20 cellular contexts compared by ENCODE assay signal in genomic region chr6:156717542-156717941, GRCh38. TPM values are rescaled to one million over a fixed set of nuclear protein-coding genes. Genes with fewer than 3 reads are reported as not detected.
DNase-seq lines count a peak whose midpoint lies in the region; ATAC-seq, FAIRE-seq and TF ChIP-seq lines count a peak whose summit lies in the region.
"Had no signal": no experiment of that assay in that cellular context is flagged by ENCODE, and none has a peak within 500 bp of the region (broad histone marks: within the 10 kb centered on the region; RNA-seq: fewer than 3 reads in every experiment).

No MANE protein-coding gene starts in this region.

- SMC1A ChIA-PET in GM12878 (lab: Charles Lee; ENCODE audit: uncharacterized antibody, unreplicated experiment), result interaction anchor here (1.0 to 16.6 kb wide), 5 partner anchors 10 to 52 kb away, joined by 3 to 266 read pairs (median 4); no protein-coding TSS in a partner anchor

- no peak overlapping the region for H3K4me2 ChIP-seq in GM12878 (ENCODE audit: control insufficient read depth, insufficient read depth)
- H3K4me2 ChIP-seq: KMS-11 had no signal

- BruUV-seq in GM12878 (replicated peaks; lab: Mats Ljungman, UMichigan), result no TSS peak

- H3K9me3 ChIP-seq in GM12878 (replicated peaks; ENCODE audit: control insufficient read depth, insufficient read depth, low read length) (no peaks in the 10 kb centered on the region; the same call in 2 of the 3 replicates), subcutaneous abdominal adipose tissue (ENCODE audit: control insufficient read depth in 5 of 5, low read length in 5 of 5) (no peaks in the 10 kb centered on the region)
- H3K9me3 ChIP-seq: A549, HAP-1 had no signal

- 99% methylated on average over 5 of the region's 5 CpGs for WGBS in GM12878 (ENCODE audit: insufficient coverage, insufficient replicate concordance, low lambda C conversion rate, missing lambda C conversion rate)

- intact Hi-C loops in GM12878 (cut with micrococcal nuclease; ENCODE audit: unreplicated experiment), result no loop called here

- no peak for TF ChIP-seq POLR2A in GM12891 (IDR thresholded peaks at IDR 0.05; ENCODE audit: low read depth, low read length)
- TF ChIP-seq POLR2A in GM12878 (IDR thresholded peaks at IDR 0.05; ENCODE audit: low read depth, low read length), result no peak

- H3K79me2 ChIP-seq in GM12878 (ENCODE audit: control insufficient read depth, insufficient read depth, low read length), result no peaks in the 10 kb centered on the region; the same call in none of the 2 replicates

- no peak for ATAC-seq in GM12878
- ATAC-seq in HG02938 (IDR thresholded peaks at IDR 0.05; ENCODE audit: unreplicated experiment), result no peak
- no peak for ATAC-seq in GM18909 (IDR thresholded peaks at IDR 0.05; ENCODE audit: poor library complexity, unreplicated experiment)
- ATAC-seq: A549, HepG2 had no signal

- no peaks in the 10 kb centered on the region for H4K20me1 ChIP-seq in GM12878 (ENCODE audit: control insufficient read depth, insufficient read depth)

- peak; percentile 6 for DNase-seq in DMS 273 (lab: John Stamatoyannopoulos, UW; ENCODE audit: unreplicated experiment)
- no peak for DNase-seq in DMS 273 treated with DMSO at 0.1 percent for 48 hours (lab: John Stamatoyannopoulos, UW)
- no peak for DNase-seq in GM12891 (ENCODE audit: insufficient read length, low spot score)
- DNase-seq in GM12878 (ENCODE audit: low read depth, low spot score), result no peak
- no peak for DNase-seq in COLO668 (lab: John Stamatoyannopoulos, UW; ENCODE audit: unreplicated experiment)
- DNase-seq: AML-193; CD4-positive, alpha-beta memory T cell; DMS153; DMS79; GDM1; GM23248 had no signal

- H3K36me3 ChIP-seq in GM12878 (ENCODE audit: control insufficient read depth in 2 of 2, insufficient read depth in 2 of 2, low read length in 1 of 2) (no peaks in the 10 kb centered on the region), subcutaneous abdominal adipose tissue (ENCODE audit: control insufficient read depth in 5 of 5, insufficient read depth in 5 of 5, low read length in 5 of 5) (no peaks in the 10 kb centered on the region)
- H3K36me3 ChIP-seq: HAP-1 had no signal

- POLR2A ChIA-PET in GM12878 (lab: Charles Lee), result interaction anchor here (0.7 to 1.9 kb wide), 4 partner anchors 12 to 269 kb away, joined by 3 to 5 read pairs (median 4); no protein-coding TSS in a partner anchor

- peaks cover 29% of the 10 kb centered on the region for H3K4me1 ChIP-seq in GM12878 (ENCODE audit: control insufficient read depth, insufficient read depth, low read length)
- peaks cover 18 to 30% (median 29%) of the 10 kb centered on the region in 5 donors for H3K4me1 ChIP-seq in subcutaneous abdominal adipose tissue (ENCODE audit: control insufficient read depth in 5 of 5, insufficient read depth in 5 of 5, low read length in 5 of 5)

- CTCF ChIA-PET in GM12878 (lab: Yijun Ruan, JAX), result interaction anchor here (0.6 to 2.2 kb wide), 3 partner anchors 17 to 208 kb away, joined by 3 to 8 read pairs (median 3); no protein-coding TSS in a partner anchor

- no peak overlapping the region for H3K27ac ChIP-seq in GM12878 (ENCODE audit: control insufficient read depth, insufficient read depth)
- peak overlapping the region; percentile 100 for H3K27ac ChIP-seq in subcutaneous abdominal adipose tissue (ENCODE audit: low read depth, low read length)
- H3K27ac ChIP-seq: 22Rv1, C4-2B, GM23248, KMS-11 had no signal

- RAD21 ChIA-PET in GM12878 (lab: Charles Lee; ENCODE audit: unreplicated experiment), result interaction anchor here (5.3 kb wide), 1 partner anchor 20 kb away, joined by 136 read pairs; no protein-coding TSS in a partner anchor

- H3K4me3 ChIP-seq in GM12878 (no peak overlapping the region), subcutaneous abdominal adipose tissue (ENCODE audit: low read depth in 1 of 5, low read length in 5 of 5) (no peak overlapping the region)
- H3K4me3 ChIP-seq: A549, GM23248, HAP-1 had no signal

- FAIRE-seq in GM12891 (lab: Jason Lieb, UNC) (peak; percentile 9), GM12878 (lab: Jason Lieb, UNC) (no peak)
- FAIRE-seq: A549 had no signal

- TF ChIP-seq EP300 in GM12878 (IDR thresholded peaks at IDR 0.05; ENCODE audit: borderline replicate concordance in 1 of 2, control insufficient read depth in 1 of 2, low read depth in 2 of 2, low read length in 2 of 2), result no peak

- H3K27me3 ChIP-seq in GM12878 (replicated peaks in 1 of 2; ENCODE audit: control insufficient read depth in 2 of 2, insufficient read depth in 2 of 2, low read length in 1 of 2), result no peaks in the 10 kb centered on the region
- peaks cover 0 to 3% (median 0%) of the 10 kb centered on the region in 5 donors for H3K27me3 ChIP-seq in subcutaneous abdominal adipose tissue (ENCODE audit: control insufficient read depth in 5 of 5, insufficient read depth in 4 of 5, low read length in 5 of 5)

- in situ Hi-C loops in GM12878 (cut with MboI), result no loop called here

- no peak for TF ChIP-seq RAD21 in GM12878 (IDR thresholded peaks at IDR 0.05; ENCODE audit: insufficient read depth, low read depth, low read length)

- TF ChIP-seq CTCF in GM12878 (IDR thresholded peaks at IDR 0.05 in 2 of 3, conservative IDR thresholded peaks at IDR 0.05 in 1 of 3; ENCODE audit: control insufficient read depth in 2 of 3, extremely low read depth in 1 of 3, insufficient read depth in 1 of 3, low read depth in 3 of 3, low read length in 3 of 3), result no peak

- H2AFZ ChIP-seq in GM12878 (ENCODE audit: control insufficient read depth, low read depth, low read length), result no peak overlapping the region
- H2AFZ ChIP-seq: GM23248 had no signal

- no peak overlapping the region for H3K9ac ChIP-seq in GM12878 (ENCODE audit: control insufficient read depth, insufficient read depth, low read length)
- H3K9ac ChIP-seq in subcutaneous abdominal adipose tissue (ENCODE audit: low read length in 5 of 5), result no peak overlapping the region
- H3K9ac ChIP-seq: GM23248, KMS-11 had no signal

TF ChIP-seq in GM12891, 5 proteins besides CTCF, POLR2A, EP300 and RAD21:
- TF ChIP-seq PAX5 (IDR thresholded peaks at IDR 0.05; ENCODE audit: insufficient read depth, low read length, severe bottlenecking) (no peak), TAF1 (IDR thresholded peaks at IDR 0.05; ENCODE audit: low read depth, low read length) (no peak), POU2F2 (IDR thresholded peaks at IDR 0.05; ENCODE audit: low read depth, low read length) (no peak)
TF ChIP-seq in GM12891: peak in this region for 0.

TF ChIP-seq in GM12878, 131 proteins besides CTCF, POLR2A, EP300 and RAD21:
- 0 out of 2 replicates have a peak, but pooled peaks have one; percentile 2 for TF ChIP-seq ZBTB40 (IDR thresholded peaks at IDR 0.05; ENCODE audit: borderline replicate concordance)
- TF ChIP-seq RBBP5 (conservative IDR thresholded peaks at IDR 0.05), result no peak
TF ChIP-seq in GM12878: peak in this region for 1.

RNA-seq across cellular contexts. Expression of gene ARID1B, which starts 59.6 kb away (rescaled TPM):
- 36.8 TPM for polyA plus RNA-seq in GM12891 (2012; ENCODE audit: low read depth, missing spikeins)
- total RNA-seq in GM12878 (2013; cell fraction: nucleolus; rRNA removed), result 1,061 and 1,083 TPM in 2 replicates
- total RNA-seq in GM12878 (2014; rRNA removed), result 68.0 and 68.8 TPM in 2 replicates
- total RNA-seq in GM12878 (2014; rRNA removed; fragmentation: Illumina TruSeq; extraction: Trizol), result 73.7 and 80.8 TPM in 2 replicates
- total RNA-seq in GM12878 (2021), result 116 and 133 TPM in 2 replicates
- 28.7 TPM for polyA plus RNA-seq in GM12878 (2011; ENCODE audit: low read depth)
- polyA plus RNA-seq in GM12878 (2011; rRNA removed), result 21.3 and 24.7 TPM in 2 replicates
- polyA plus RNA-seq in GM12878 (2011; cell fraction: cytosol; rRNA removed), result 21.4 and 24.5 TPM in 2 replicates
- polyA plus RNA-seq in GM12878 (2011; cell fraction: nucleus; rRNA removed), result 69.4 and 82.0 TPM in 2 replicates
- 43.0 and 45.3 TPM in 2 replicates for polyA plus RNA-seq in GM12878 (2012)
- 59.2 and 69.9 TPM in 2 replicates for polyA plus RNA-seq in GM12878 (2014; fragmentation: Illumina TruSeq; extraction: Trizol)
- polyA plus RNA-seq in GM12878 (2014; fragmentation: Nextera tagmentation; extraction: Ambion mirVana), result 10 to 100 TPM; 37.7 to 73.9 TPM
- polyA plus RNA-seq in GM12878 (2014; rRNA removed), result 50.0 and 59.1 TPM in 2 replicates
- 10 to 100 TPM; 32.4 to 39.1 TPM for polyA plus RNA-seq in GM12878 (2016; fragmentation: Nextera tagmentation; extraction: Ambion mirVana)
- 124 and 158 TPM in 2 replicates for polyA minus RNA-seq in GM12878 (2011; rRNA and poly(A)+ RNA removed)
- polyA minus RNA-seq in GM12878 (2011; cell fraction: cytosol; rRNA and poly(A)+ RNA removed), result 32.6 and 38.9 TPM in 2 replicates
- 206 and 401 TPM in 2 replicates for polyA minus RNA-seq in GM12878 (2011; cell fraction: nucleus; rRNA and poly(A)+ RNA removed)
